ENCODE assay signal across 8 cellular contexts in genomic region chr3:38039101-38039898, GRCh38. TPM values are rescaled to one million over a fixed set of nuclear protein-coding genes. Genes with fewer than 3 reads are reported as not detected.
DNase-seq lines count a peak whose midpoint lies in the region; ATAC-seq and TF ChIP-seq lines count a peak whose summit lies in the region.

A gene with protein sequence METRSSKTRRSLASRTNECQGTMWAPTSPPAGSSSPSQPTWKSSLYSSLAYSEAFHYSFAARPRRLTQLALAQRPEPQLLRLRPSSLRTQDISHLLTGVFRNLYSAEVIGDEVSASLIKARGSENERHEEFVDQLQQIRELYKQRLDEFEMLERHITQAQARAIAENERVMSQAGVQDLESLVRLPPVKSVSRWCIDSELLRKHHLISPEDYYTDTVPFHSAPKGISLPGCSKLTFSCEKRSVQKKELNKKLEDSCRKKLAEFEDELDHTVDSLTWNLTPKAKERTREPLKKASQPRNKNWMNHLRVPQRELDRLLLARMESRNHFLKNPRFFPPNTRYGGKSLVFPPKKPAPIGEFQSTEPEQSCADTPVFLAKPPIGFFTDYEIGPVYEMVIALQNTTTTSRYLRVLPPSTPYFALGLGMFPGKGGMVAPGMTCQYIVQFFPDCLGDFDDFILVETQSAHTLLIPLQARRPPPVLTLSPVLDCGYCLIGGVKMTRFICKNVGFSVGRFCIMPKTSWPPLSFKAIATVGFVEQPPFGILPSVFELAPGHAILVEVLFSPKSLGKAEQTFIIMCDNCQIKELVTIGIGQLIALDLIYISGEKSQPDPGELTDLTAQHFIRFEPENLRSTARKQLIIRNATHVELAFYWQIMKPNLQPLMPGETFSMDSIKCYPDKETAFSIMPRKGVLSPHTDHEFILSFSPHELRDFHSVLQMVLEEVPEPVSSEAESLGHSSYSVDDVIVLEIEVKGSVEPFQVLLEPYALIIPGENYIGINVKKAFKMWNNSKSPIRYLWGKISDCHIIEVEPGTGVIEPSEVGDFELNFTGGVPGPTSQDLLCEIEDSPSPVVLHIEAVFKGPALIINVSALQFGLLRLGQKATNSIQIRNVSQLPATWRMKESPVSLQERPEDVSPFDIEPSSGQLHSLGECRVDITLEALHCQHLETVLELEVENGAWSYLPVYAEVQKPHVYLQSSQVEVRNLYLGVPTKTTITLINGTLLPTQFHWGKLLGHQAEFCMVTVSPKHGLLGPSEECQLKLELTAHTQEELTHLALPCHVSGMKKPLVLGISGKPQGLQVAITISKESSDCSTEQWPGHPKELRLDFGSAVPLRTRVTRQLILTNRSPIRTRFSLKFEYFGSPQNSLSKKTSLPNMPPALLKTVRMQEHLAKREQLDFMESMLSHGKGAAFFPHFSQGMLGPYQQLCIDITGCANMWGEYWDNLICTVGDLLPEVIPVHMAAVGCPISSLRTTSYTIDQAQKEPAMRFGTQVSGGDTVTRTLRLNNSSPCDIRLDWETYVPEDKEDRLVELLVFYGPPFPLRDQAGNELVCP (N-terminal part only) (plus strand): TSS chr3:38039208. CDS start chr3:38039226, 18 bp downstream.

- peak within 1 kb of the TSS; percentile 5 to 57 for H3K4me3 ChIP-seq in gastroesophageal sphincter
- H3K4me3 ChIP-seq in upper lobe of left lung: peak within 1 kb of the TSS; percentile 18 to 65 (median 60)

- 9 to 22% methylated on average over 7 to 10 of the region's 67 CpGs for WGBS in gastroesophageal sphincter (ENCODE audit: low coverage in 1 of 2), 2 donors
- WGBS in upper lobe of left lung, 2 donors: 4 to 12% methylated on average over 7 to 55 of the region's 67 CpGs

- no peaks in the 10 kb centered on the region for H3K36me3 ChIP-seq in gastroesophageal sphincter
- no peaks in the 10 kb centered on the region for H3K36me3 ChIP-seq in upper lobe of left lung

- H3K27me3 ChIP-seq in gastroesophageal sphincter (no peaks in the 10 kb centered on the region), upper lobe of left lung (no peaks in the 10 kb centered on the region)

- TF ChIP-seq EP300 in gastroesophageal sphincter (IDR thresholded peaks at IDR 0.05) (no peak), upper lobe of left lung (IDR thresholded peaks at IDR 0.05) (no peak)

- no peak for TF ChIP-seq POLR2A in gastroesophageal sphincter (IDR thresholded peaks at IDR 0.05)
- TF ChIP-seq POLR2A in upper lobe of left lung (IDR thresholded peaks at IDR 0.05): peak in 1 of 4 donors; percentile 21

- H3K9me3 ChIP-seq in gastroesophageal sphincter: no peaks in the 10 kb centered on the region
- H3K9me3 ChIP-seq in upper lobe of left lung: no peaks in the 10 kb centered on the region

- peak; percentile 37 for DNase-seq in GM03348 (ENCODE audit: low spot score)
- peak; percentile 67 for DNase-seq in NCI-H2227 treated with DMSO at 0.1 percent for 48 hours (lab: John Stamatoyannopoulos, UW)
- peak; percentile 84 to 86 for DNase-seq in activated T-cell treated with anti-CD3 and anti-CD28 coated beads, Interleukin-2, amount 50 U/mL, for 48 hours
- peak; percentile 19 for DNase-seq in pons (ENCODE audit: low spot score)
- DNase-seq in upper lobe of left lung: peak; percentile 88 to 91
- no peak for DNase-seq in A172 (ENCODE audit: low spot score)

- H3K27ac ChIP-seq in gastroesophageal sphincter (peak within 1 kb of the TSS in 2 of 4 donors; percentile 14 to 36), upper lobe of left lung (peak within 1 kb of the TSS; percentile 26 to 74 (median 44))

- H3K4me1 ChIP-seq in gastroesophageal sphincter (peaks cover 0 to 19% (median 12%) of the 10 kb centered on the region in 3 donors), upper lobe of left lung (peaks cover 13 to 21% (median 18%) of the 10 kb centered on the region in 4 donors)

- ATAC-seq in GM21825 (IDR thresholded peaks at IDR 0.05; ENCODE audit: unreplicated experiment): peak; percentile 94
- ATAC-seq in gastroesophageal sphincter: peak; percentile 62
- ATAC-seq in upper lobe of left lung (ENCODE audit: low FRiP score in 2 of 2): peak; percentile 65 to 88

- no peak for TF ChIP-seq CTCF in gastroesophageal sphincter (IDR thresholded peaks at IDR 0.05)
- no peak for TF ChIP-seq CTCF in upper lobe of left lung (IDR thresholded peaks at IDR 0.05)

RNA-seq across cellular contexts. Expression of the gene that starts here (rescaled TPM):
- total RNA-seq in gastroesophageal sphincter (under 1 TPM; 0.07 to 0.78 (median 0.16) TPM), upper lobe of left lung (10 to 100 TPM in 3 of 6 donors, 1 to 10 TPM in 3; 2.3 to 34.8 (median 14.3) TPM)
- not detected in 2 replicates for total RNA-seq in A172 (2014; rRNA removed; shearing (Covaris generic))

Comparison
In these comparisons a context has a peak if more than half of its experiments do, and no peak if none do; other contexts are left out.
1. Peak in ATAC-seq and H3K4me3 ChIP-seq in gastroesophageal sphincter; RNA of the gene not detected or under 1 TPM.